Comparison of ENCODE assay signal across 19 cellular contexts in the genomic region with DNA sequence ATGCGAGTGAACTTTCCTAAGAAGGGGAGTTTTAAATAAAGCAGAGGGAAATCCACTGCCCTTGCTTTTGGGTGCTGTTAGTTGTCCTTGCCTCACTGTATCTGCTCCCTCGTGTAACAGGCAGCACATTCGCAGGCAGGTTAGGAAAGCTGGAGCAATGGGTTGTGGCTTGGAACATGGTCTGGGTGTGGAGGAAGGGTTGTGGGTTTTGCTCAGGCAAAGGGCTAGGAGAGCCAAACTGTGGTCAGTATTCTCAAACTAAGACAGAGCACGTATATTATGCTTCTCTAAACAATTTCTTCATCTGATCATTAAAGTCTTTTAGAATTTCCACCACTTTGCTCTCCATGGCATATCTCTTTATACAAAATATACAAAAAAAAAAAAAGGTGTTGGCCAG.
"Had no signal": no experiment of that assay in that cellular context is flagged by ENCODE, and none has a peak within 500 bp of the region (broad histone marks: within the 10 kb centered on the region; RNA-seq: fewer than 3 reads in every experiment).

No MANE protein-coding gene starts in this region.

- DNase-seq: KBM-7; MG63; NCI-H1092 treated with DMSO at 0.1 percent for 48 hours; NCI-H1436; NCI-H187; NCI-H2029; NCI-H2081 treated with DMSO at 0.1 percent for 48 hours; NCI-H2171; NCI-H226; NCI-H510A; NCI-H524 treated with DMSO at 0.1 percent for 48 hours; NK-92 treated with Interleukin-12 subunit alpha and Interleukin-12 subunit beta, amount 100 ng/mL, for 24 hours; SHP77 had no signal

- ATAC-seq: Panc1, PC-3 had no signal

- H3K27me3 ChIP-seq: MG63 had no signal

- FAIRE-seq: HTR-8/SVneo had no signal

- H3K9ac ChIP-seq: SK-N-SH had no signal

- H3K4me2 ChIP-seq: SK-N-SH had no signal

- H3K9me3 ChIP-seq: MG63, SK-N-SH had no signal

- H3K27ac ChIP-seq: HL-60, RWPE1 had no signal

- H3K4me3 ChIP-seq: MG63 had no signal
